In the genomic region with DNA sequence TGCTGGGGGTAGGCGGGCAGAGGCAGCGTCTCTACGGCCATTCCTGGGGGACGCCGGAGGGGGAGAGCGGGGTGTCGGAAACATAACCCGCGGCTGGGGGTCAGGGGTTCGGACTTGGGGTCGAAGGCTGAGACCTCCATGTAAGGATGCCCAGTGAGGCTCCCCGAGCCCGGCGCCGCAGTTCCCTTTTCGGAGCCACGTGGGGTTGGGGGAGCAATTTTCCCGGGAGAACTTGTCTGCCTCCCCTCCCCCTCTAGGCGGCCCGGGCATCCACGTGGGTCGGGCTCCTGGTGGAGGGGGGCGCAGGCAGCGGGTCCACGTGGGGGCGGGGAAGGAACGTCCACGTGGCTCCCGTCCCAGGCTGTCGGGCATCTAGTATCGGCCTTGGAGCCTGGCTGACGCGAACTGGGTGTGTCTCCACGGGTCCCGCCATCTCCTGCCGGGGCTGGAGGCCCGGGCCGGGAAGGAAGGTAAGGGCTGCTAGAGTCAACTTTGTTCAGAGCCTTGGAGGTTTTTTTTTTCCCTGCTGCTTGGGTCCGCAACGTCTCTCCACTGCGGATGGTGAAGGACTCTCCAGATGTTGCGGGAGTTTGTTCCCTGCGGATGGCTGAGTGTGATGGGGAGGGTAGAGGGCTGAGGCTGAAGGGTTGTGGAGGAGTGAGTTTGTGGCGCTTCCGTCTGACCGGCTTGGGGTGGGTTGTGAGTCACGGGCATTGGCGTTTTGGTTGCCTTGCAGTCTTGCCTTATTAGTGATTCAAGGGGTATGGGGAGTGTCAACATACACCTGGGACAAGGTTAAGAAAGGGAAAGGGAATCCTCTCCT, we compare ENCODE assay signal across 8 cellular contexts. TPM values are rescaled to one million over a fixed set of nuclear protein-coding genes. Genes with fewer than 3 reads are reported as not detected.
DNase-seq lines count a peak whose midpoint lies in the region; FAIRE-seq and TF ChIP-seq lines count a peak whose summit lies in the region.

No MANE protein-coding gene starts in this region.

- no peak for TF ChIP-seq CTCF in bronchial epithelial cell (IDR thresholded peaks at IDR 0.05; ENCODE audit: insufficient read depth, low read length, severe bottlenecking)

- 0 to 2% (median 1%) methylated on average over 40 to 48 of the region's 48 CpGs for WGBS in small intestine, 3 donors

- no peaks in the 10 kb centered on the region; the same call in 1 of the 2 replicates for H4K20me1 ChIP-seq in Karpas-422 (ENCODE audit: insufficient read depth, low read depth, low read length)

- no peak overlapping the region for H2AFZ ChIP-seq in Karpas-422 (ENCODE audit: low read length)

- H3K9me3 ChIP-seq in Karpas-422 (ENCODE audit: low read length) (no peaks in the 10 kb centered on the region), small intestine (ENCODE audit: control insufficient read depth, low read depth) (no peaks in the 10 kb centered on the region)

- H3K79me2 ChIP-seq in Karpas-422 (ENCODE audit: low read length): peaks cover 56% of the 10 kb centered on the region

- no peaks in the 10 kb centered on the region for H3K27me3 ChIP-seq in Karpas-422 (ENCODE audit: low read length)
- no peaks in the 10 kb centered on the region for H3K27me3 ChIP-seq in bronchial epithelial cell (ENCODE audit: control insufficient read depth, insufficient read depth, low read length)
- no peaks in the 10 kb centered on the region for H3K27me3 ChIP-seq in small intestine (ENCODE audit: control insufficient read depth in 2 of 2, insufficient read depth in 2 of 2, low read length in 2 of 2)

- H3K27ac ChIP-seq in Karpas-422 (ENCODE audit: low read length) (peak overlapping the region; percentile 72), small intestine (ENCODE audit: low read depth in 1 of 2, low read length in 1 of 2) (peak overlapping the region; percentile 90 to 92)

- peak overlapping the region; percentile 94 for H3K4me3 ChIP-seq in Karpas-422 (ENCODE audit: low read length)
- H3K4me3 ChIP-seq in bronchial epithelial cell (ENCODE audit: low read depth, low read length): peak overlapping the region; percentile 100
- H3K4me3 ChIP-seq in small intestine (ENCODE audit: low read depth in 1 of 2, low read length in 2 of 2): peak overlapping the region; percentile 77 to 94

- H3K4me2 ChIP-seq in Karpas-422 (ENCODE audit: low read depth, low read length, poor library complexity, severe bottlenecking): peak overlapping the region; percentile 73

- FAIRE-seq in bronchial epithelial cell (lab: Jason Lieb, UNC): no peak
- FAIRE-seq in small intestine (lab: Jason Lieb, UNC): no peak

- H3K4me1 ChIP-seq in Karpas-422 (ENCODE audit: low read length) (peaks cover 20% of the 10 kb centered on the region), small intestine (ENCODE audit: control insufficient read depth in 2 of 2, insufficient read depth in 1 of 2, low read depth in 1 of 2, low read length in 1 of 2) (peaks cover 2 to 6% of the 10 kb centered on the region in 2 donors)

- no peaks in the 10 kb centered on the region for H3K9me2 ChIP-seq in Karpas-422 (replicated peaks; ENCODE audit: insufficient read depth, low read length)

- DNase-seq in NCI-H1417 (lab: John Stamatoyannopoulos, UW): peak; percentile 12 to 62 (median 61)
- no peak for DNase-seq in NCI-H1417 treated with DMSO at 0.1 percent for 48 hours (lab: John Stamatoyannopoulos, UW)
- peak; percentile 86 for DNase-seq in Karpas-422
- peak; percentile 72 for DNase-seq in UCSD-AML1 (lab: John Stamatoyannopoulos, UW; ENCODE audit: unreplicated experiment)
- DNase-seq in bronchial epithelial cell (ENCODE audit: low read depth): peak; percentile 91
- DNase-seq in inferior parietal cortex (ENCODE audit: extremely low spot score): peak; percentile 40
- peak; percentile 68 for DNase-seq in small intestine
- DNase-seq in NCI-H2196 (lab: John Stamatoyannopoulos, UW; ENCODE audit: unreplicated experiment): no peak

- H3K36me3 ChIP-seq in Karpas-422 (ENCODE audit: insufficient read depth, low read length) (no peaks in the 10 kb centered on the region; the same call in 1 of the 2 replicates), bronchial epithelial cell (ENCODE audit: control insufficient read depth, insufficient read depth, low read length) (peaks cover 9% of the 10 kb centered on the region), small intestine (ENCODE audit: control insufficient read depth in 2 of 2, insufficient read depth in 2 of 2, low read length in 2 of 2) (peaks cover 0 to 4% of the 10 kb centered on the region in 2 donors)

- H3K9ac ChIP-seq in Karpas-422 (ENCODE audit: low read length): peak overlapping the region; percentile 92

RNA-seq across cellular contexts. Expression of a gene that starts 0.7 kb away (rescaled TPM):
- 8.6 and 10.2 TPM in 2 replicates for total RNA-seq in Karpas-422 (2014; rRNA removed; shearing (Covaris generic); ENCODE audit: low replicate concordance)
- 7.8 and 10.0 TPM in 2 replicates for total RNA-seq in bronchial epithelial cell
- polyA plus RNA-seq in small intestine: 10 to 100 TPM in 1 of 3 donors, 1 to 10 TPM in 2; 4.5 to 15.5 (median 8.4) TPM

RNA-seq across cellular contexts. Expression of a gene that starts 13.4 kb away (rescaled TPM):
- 24.7 and 34.5 TPM in 2 replicates for total RNA-seq in Karpas-422 (2014; rRNA removed; shearing (Covaris generic); ENCODE audit: low replicate concordance)
- 30.0 and 37.3 TPM in 2 replicates for total RNA-seq in bronchial epithelial cell
- polyA plus RNA-seq in small intestine: 10 to 100 TPM; 11.9 to 21.7 (median 11.9) TPM

RNA-seq across cellular contexts. Expression of a gene that starts 18.6 kb away (rescaled TPM):
- total RNA-seq in Karpas-422 (2014; rRNA removed; shearing (Covaris generic); ENCODE audit: low replicate concordance): 22.6 and 37.6 TPM in 2 replicates
- 56.3 and 56.6 TPM in 2 replicates for total RNA-seq in bronchial epithelial cell
- 10 to 100 TPM; 12.7 to 48.9 (median 19.7) TPM for polyA plus RNA-seq in small intestine

Comparison
In these comparisons a context has a peak if more than half of its experiments do, and no peak if none do; other contexts are left out.
1. DNase-seq: peak in NCI-H1417 (3 of 3), Karpas-422 (single experiment), UCSD-AML1 (single experiment), bronchial epithelial cell (single experiment), inferior parietal cortex (single experiment) and small intestine (single experiment); none in NCI-H1417 treated with DMSO at 0.1 percent for 48 hours (single experiment) and NCI-H2196 (single experiment).
2. Peak in every context shown above with its lines, with median percentiles within 50 percentile points of each other: H3K4me3 ChIP-seq.